Comparison of ENCODE assay signal across 8 cellular contexts in genomic region chr17:77282524-77283515, GRCh38.
DNase-seq lines count a peak whose midpoint lies in the region; ATAC-seq lines count a peak whose summit lies in the region.

No MANE protein-coding gene starts in this region.

- H3K9me3 Mint-ChIP-seq in activated CD8-positive, alpha-beta T cell treated with anti-CD3 and anti-CD28 coated beads, Interleukin-2, amount 10 ng/mL, durations not matched to agents 7 days and 5 days (ENCODE audit: insufficient read depth), result no peaks in the 10 kb centered on the region

- peaks cover 16% of the 10 kb centered on the region for H3K4me1 Mint-ChIP-seq in activated CD8-positive, alpha-beta T cell treated with anti-CD3 and anti-CD28 coated beads, Interleukin-2, amount 10 ng/mL, durations not matched to agents 7 days and 5 days (ENCODE audit: low read depth)

- DNase-seq in 8988T (peak; percentile 48), GM19240 (ENCODE audit: insufficient read length, low spot score) (peak; percentile 31), left kidney (ENCODE audit: low read depth, low spot score) (peak; percentile 51)
- DNase-seq in activated CD8-positive, alpha-beta T cell treated with anti-CD3 and anti-CD28 coated beads, Interleukin-2, amount 10 ng/mL, durations not matched to agents 7 days and 5 days, result no peak

- POLR2A ChIA-PET in activated CD8-positive, alpha-beta T cell treated with anti-CD3 and anti-CD28 coated beads, Interleukin-2, amount 10 ng/mL, durations not matched to agents 7 days and 5 days (lab: Charles Lee), result interaction anchor here (0.5 kb wide), 1 partner anchor 731 kb away, joined by 3 read pairs; no protein-coding TSS in a partner anchor

- H3K27ac Mint-ChIP-seq in activated CD8-positive, alpha-beta T cell treated with anti-CD3 and anti-CD28 coated beads, Interleukin-2, amount 10 ng/mL, durations not matched to agents 7 days and 5 days, result peak overlapping the region; percentile 70

- no peaks in the 10 kb centered on the region for H3K36me3 Mint-ChIP-seq in activated CD8-positive, alpha-beta T cell treated with anti-CD3 and anti-CD28 coated beads, Interleukin-2, amount 10 ng/mL, durations not matched to agents 7 days and 5 days (ENCODE audit: low read depth)

- H3K27me3 Mint-ChIP-seq in activated CD8-positive, alpha-beta T cell treated with anti-CD3 and anti-CD28 coated beads, Interleukin-2, amount 10 ng/mL, durations not matched to agents 7 days and 5 days (ENCODE audit: low read depth), result peaks cover 39% of the 10 kb centered on the region

- CTCF ChIA-PET in activated CD8-positive, alpha-beta T cell treated with anti-CD3 and anti-CD28 coated beads, Interleukin-2, amount 10 ng/mL, durations not matched to agents 7 days and 5 days (lab: Charles Lee), result interaction anchor here (0.7 kb wide), 1 partner anchor 212 kb away, joined by 3 read pairs; no protein-coding TSS in a partner anchor

- H3K4me3 Mint-ChIP-seq in activated CD8-positive, alpha-beta T cell treated with anti-CD3 and anti-CD28 coated beads, Interleukin-2, amount 10 ng/mL, durations not matched to agents 7 days and 5 days, result no peak overlapping the region

- ATAC-seq in activated CD8-positive, alpha-beta T cell treated with anti-CD3 and anti-CD28 coated beads, Interleukin-2, amount 10 ng/mL, durations not matched to agents 7 days and 5 days, result no peak
- ATAC-seq in GM21737 (IDR thresholded peaks at IDR 0.05; ENCODE audit: unreplicated experiment), result no peak
- no peak for ATAC-seq in GM19035 (IDR thresholded peaks at IDR 0.05; ENCODE audit: unreplicated experiment)
- ATAC-seq in GM18873 (IDR thresholded peaks at IDR 0.05; ENCODE audit: low FRiP score, unreplicated experiment), result no peak
- no peak for ATAC-seq in GM18867 (IDR thresholded peaks at IDR 0.05; ENCODE audit: unreplicated experiment)
